Comparison of ENCODE assay signal across 10 cellular contexts in genomic region chr10:5589963-5590511, GRCh38.
A peak's percentile ranks its signal among the peaks of the same experiment; 100 is the strongest.
DNase-seq lines count a peak whose midpoint lies in the region; ATAC-seq, FAIRE-seq and TF ChIP-seq lines count a peak whose summit lies in the region.
"Had no signal": no experiment of that assay in that cellular context is flagged by ENCODE, and none has a peak within 500 bp of the region (broad histone marks: within the 10 kb centered on the region; RNA-seq: fewer than 3 reads in every experiment).

No MANE protein-coding gene starts in this region.

- POLR2A ChIA-PET in GM12878 (lab: Charles Lee): no interaction called here

- no peaks in the 10 kb centered on the region for H4K20me1 ChIP-seq in BLaER1
- H4K20me1 ChIP-seq in GM12878 (ENCODE audit: control insufficient read depth, insufficient read depth): no peaks in the 10 kb centered on the region

- H3K18ac ChIP-seq in mesendoderm (ENCODE audit: low read length): peak overlapping the region; percentile 0

- TF ChIP-seq POLR2A in GM12878 (IDR thresholded peaks at IDR 0.05; ENCODE audit: low read depth, low read length): no peak
- TF ChIP-seq POLR2A in GM12892 (IDR thresholded peaks at IDR 0.05; ENCODE audit: low read depth, low read length): no peak

- H3K27ac ChIP-seq in BLaER1: no peak overlapping the region
- H3K27ac ChIP-seq in GM12878 (ENCODE audit: control insufficient read depth, insufficient read depth): no peak overlapping the region
- no peak overlapping the region for H3K27ac ChIP-seq in mesendoderm (ENCODE audit: low read depth, low read length)

- H2AK5ac ChIP-seq in mesendoderm (ENCODE audit: low read length): no peak overlapping the region

- peak overlapping the region; percentile 67 for H3K56ac ChIP-seq in mesendoderm (ENCODE audit: low read length)

- BruUV-seq in GM12878 (replicated peaks; lab: Mats Ljungman, UMichigan): no TSS peak

- H2BK5ac ChIP-seq in mesendoderm (ENCODE audit: low read length): no peak overlapping the region

- no peak overlapping the region for H4K5ac ChIP-seq in mesendoderm (ENCODE audit: low read length)

- H3K4me3 ChIP-seq in BLaER1: no peak overlapping the region
- H3K4me3 ChIP-seq in GM12878: no peak overlapping the region
- no peak overlapping the region for H3K4me3 ChIP-seq in mesendoderm (ENCODE audit: low read length)

- FAIRE-seq in GM12878 (lab: Jason Lieb, UNC) (no peak), GM12892 (lab: Jason Lieb, UNC) (no peak)

- SMC1A ChIA-PET in GM12878 (lab: Charles Lee; ENCODE audit: uncharacterized antibody, unreplicated experiment): no interaction called here

- H3K36me3 ChIP-seq in BLaER1 (no peaks in the 10 kb centered on the region), GM12878 (ENCODE audit: control insufficient read depth in 2 of 2, insufficient read depth in 2 of 2, low read length in 1 of 2) (no peaks in the 10 kb centered on the region), mesendoderm (ENCODE audit: control insufficient read depth, insufficient read depth, low read length) (no peaks in the 10 kb centered on the region)

- no peak overlapping the region for H2BK15ac ChIP-seq in mesendoderm (replicated peaks; ENCODE audit: low read depth)

- H3K4me2 ChIP-seq in BLaER1 (0 out of 2 replicates have a peak overlapping the region, but pooled peaks have one; percentile 9), GM12878 (ENCODE audit: control insufficient read depth, insufficient read depth) (no peak overlapping the region), mesendoderm (ENCODE audit: low read length) (no peak overlapping the region)

- 6% methylated on average over 9 of the region's 9 CpGs for WGBS in GM12878 (ENCODE audit: insufficient coverage, insufficient replicate concordance, low lambda C conversion rate, missing lambda C conversion rate)
- WGBS in mesendoderm (ENCODE audit: extremely low coverage, insufficient coverage, low lambda C conversion rate): no CpG with 5 or more reads among the region's 9 CpGs

- H3K9me3 ChIP-seq in BLaER1 (no peaks in the 10 kb centered on the region), GM12878 (replicated peaks; ENCODE audit: control insufficient read depth, insufficient read depth, low read length) (peaks cover 4% of the 10 kb centered on the region; the same call in 2 of the 3 replicates)

- ATAC-seq in GM12878 (peak; percentile 37; the same call in 1 of the 3 replicates), GM19397 (IDR thresholded peaks at IDR 0.05; ENCODE audit: unreplicated experiment) (no peak)
- ATAC-seq: left lobe of liver had no signal

- H3K79me1 ChIP-seq in mesendoderm (ENCODE audit: low read length): no peaks in the 10 kb centered on the region

- in situ Hi-C loops in GM12878 (cut with MboI): no loop called here

- intact Hi-C loops in GM12878 (cut with micrococcal nuclease; ENCODE audit: unreplicated experiment): no loop called here

- H3K4ac ChIP-seq in mesendoderm (ENCODE audit: low read depth, low read length): no peak overlapping the region

- no peak overlapping the region for H2AFZ ChIP-seq in GM12878 (ENCODE audit: control insufficient read depth, low read depth, low read length)

- no peaks in the 10 kb centered on the region for H3K27me3 ChIP-seq in BLaER1
- H3K27me3 ChIP-seq in GM12878 (replicated peaks in 1 of 2; ENCODE audit: control insufficient read depth in 2 of 2, insufficient read depth in 2 of 2, low read length in 1 of 2): peaks cover 3 to 5% of the 10 kb centered on the region in 2 experiments; a peak in 2 of 4 replicates
- no peaks in the 10 kb centered on the region for H3K27me3 ChIP-seq in mesendoderm (ENCODE audit: insufficient read depth, low read length, poor library complexity)

- H3K23ac ChIP-seq in mesendoderm (ENCODE audit: low read length): no peak overlapping the region

- no peak overlapping the region for H3K9ac ChIP-seq in BLaER1
- H3K9ac ChIP-seq in GM12878 (ENCODE audit: control insufficient read depth, insufficient read depth, low read length): no peak overlapping the region
- no peak overlapping the region for H3K9ac ChIP-seq in mesendoderm (ENCODE audit: low read length)

- TF ChIP-seq EP300 in GM12878 (IDR thresholded peaks at IDR 0.05; ENCODE audit: borderline replicate concordance in 1 of 2, control insufficient read depth in 1 of 2, low read depth in 2 of 2, low read length in 2 of 2): no peak

- TF ChIP-seq CTCF in GM12878 (IDR thresholded peaks at IDR 0.05 in 2 of 3, conservative IDR thresholded peaks at IDR 0.05 in 1 of 3; ENCODE audit: control insufficient read depth in 2 of 3, extremely low read depth in 1 of 3, insufficient read depth in 1 of 3, low read depth in 3 of 3, low read length in 3 of 3): peak in 2 of 3 experiments; percentile 16; a peak in 2 of 6 replicates

- peak; percentile 77 for DNase-seq in M059J (ENCODE audit: low read depth)
- no peak for DNase-seq in GM12878 (ENCODE audit: low read depth, low spot score)
- DNase-seq in mesendoderm: no peak
- DNase-seq in retina: no peak
- DNase-seq in GM12892 (ENCODE audit: insufficient read length): no peak
- no peak for DNase-seq in NK-92 (lab: John Stamatoyannopoulos, UW; ENCODE audit: unreplicated experiment)
- DNase-seq: anterior cingulate cortex had no signal

- CTCF ChIA-PET in GM12878 (lab: Yijun Ruan, JAX): no interaction called here

- peaks cover 34% of the 10 kb centered on the region for H3K4me1 ChIP-seq in BLaER1
- peaks cover 7% of the 10 kb centered on the region for H3K4me1 ChIP-seq in GM12878 (ENCODE audit: control insufficient read depth, insufficient read depth, low read length)
- peaks cover 2% of the 10 kb centered on the region for H3K4me1 ChIP-seq in mesendoderm (ENCODE audit: control insufficient read depth, low read depth, low read length)

- no peaks in the 10 kb centered on the region for H3K79me2 ChIP-seq in GM12878 (ENCODE audit: control insufficient read depth, insufficient read depth, low read length)
- no peaks in the 10 kb centered on the region for H3K79me2 ChIP-seq in mesendoderm (ENCODE audit: control insufficient read depth, insufficient read depth, low read length)

- H2BK120ac ChIP-seq in mesendoderm (ENCODE audit: low read depth, low read length): no peak overlapping the region

- peak; percentile 33 for TF ChIP-seq RAD21 in GM12878 (IDR thresholded peaks at IDR 0.05; ENCODE audit: insufficient read depth, low read depth, low read length)

- no peak overlapping the region for H4K8ac ChIP-seq in mesendoderm (ENCODE audit: low read depth, low read length)

- RAD21 ChIA-PET in GM12878 (lab: Charles Lee; ENCODE audit: unreplicated experiment): no interaction called here

TF ChIP-seq in GM12878, 131 proteins besides CTCF, POLR2A, EP300 and RAD21:
- peak; percentile 27; the same call in 1 of the 2 replicates for TF ChIP-seq RUNX3 (IDR thresholded peaks at IDR 0.05; ENCODE audit: low read length)
- no peak for TF ChIP-seq REST (IDR thresholded peaks at IDR 0.05; ENCODE audit: low read depth, low read length)
TF ChIP-seq in GM12878: peak in this region for 1.
